Comparison of ENCODE assay signal across 20 cellular contexts in the genomic region with DNA sequence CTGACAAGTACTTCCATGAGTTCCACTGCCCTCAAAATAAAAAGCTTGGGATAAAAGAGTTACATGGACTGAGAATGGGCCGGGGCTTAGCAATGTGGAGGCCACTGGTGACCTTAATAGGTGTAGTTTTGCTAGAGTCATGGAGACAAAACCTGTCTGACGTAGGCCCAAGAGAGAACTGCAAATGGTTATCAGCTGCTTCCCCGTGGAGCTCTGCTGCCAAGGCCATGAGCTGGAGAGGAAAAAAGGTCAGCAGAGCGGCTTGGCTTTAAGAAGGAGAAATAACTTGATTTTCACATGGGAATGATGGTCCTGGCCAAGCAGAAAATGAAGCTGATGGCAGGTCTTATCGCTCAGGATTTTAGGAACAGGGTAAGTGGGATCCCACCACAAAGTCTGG. TPM values are rescaled to one million over a fixed set of nuclear protein-coding genes. Genes with fewer than 3 reads are reported as not detected.
DNase-seq lines count a peak whose midpoint lies in the region; ATAC-seq and TF ChIP-seq lines count a peak whose summit lies in the region.
"Had no signal": no experiment of that assay in that cellular context is flagged by ENCODE, and none has a peak within 500 bp of the region (broad histone marks: within the 10 kb centered on the region; RNA-seq: fewer than 3 reads in every experiment).

No MANE protein-coding gene starts in this region.

- H2BK5ac ChIP-seq in mesenchymal stem cell (ENCODE audit: low read depth, low read length, poor library complexity, severe bottlenecking): no peak overlapping the region

- H3K9ac ChIP-seq in mesenchymal stem cell (ENCODE audit: low read length): no peak overlapping the region

- no peak overlapping the region for H2BK12ac ChIP-seq in mesenchymal stem cell (ENCODE audit: low read length in 2 of 2)

- H3K27me3 ChIP-seq in layer of hippocampus (ENCODE audit: control insufficient read depth, insufficient read depth, low read length): no peaks in the 10 kb centered on the region
- H3K27me3 ChIP-seq in breast epithelium: no peaks in the 10 kb centered on the region
- no peaks in the 10 kb centered on the region for H3K27me3 ChIP-seq in mesenchymal stem cell (ENCODE audit: control insufficient read depth in 1 of 2, insufficient read depth in 1 of 2, low read length in 2 of 2)
- H3K27me3 ChIP-seq: brain microvascular endothelial cell, gastrocnemius medialis had no signal

- no peak overlapping the region for H3K4me2 ChIP-seq in mesenchymal stem cell (ENCODE audit: low read length, poor library complexity, severe bottlenecking)

- H2AK5ac ChIP-seq in mesenchymal stem cell (ENCODE audit: low read length, severe bottlenecking): no peak overlapping the region

- no peak overlapping the region for H3K23ac ChIP-seq in mesenchymal stem cell (ENCODE audit: low read length in 2 of 2)

- POLR2A ChIA-PET in WTC11 (lab: Charles Lee): interaction anchor here (0.7 kb wide), 1 partner anchor 8 kb away, joined by 3 read pairs; a partner anchor contains a TSS

- H3K9me3 ChIP-seq in breast epithelium: no peaks in the 10 kb centered on the region
- H3K9me3 ChIP-seq in mesenchymal stem cell (ENCODE audit: control insufficient read depth, low read length): no peaks in the 10 kb centered on the region
- H3K9me3 ChIP-seq: gastrocnemius medialis had no signal

- peaks cover 28% of the 10 kb centered on the region for H3K4me1 Mint-ChIP-seq in activated naive CD4-positive, alpha-beta T cell treated with anti-CD3 and anti-CD28 coated beads for 36 hours (ENCODE audit: low read depth)
- H3K4me1 Mint-ChIP-seq in WTC11: peaks cover 18% of the 10 kb centered on the region
- peaks cover 65% of the 10 kb centered on the region for H3K4me1 Mint-ChIP-seq in stimulated activated naive CD8-positive, alpha-beta T cell treated with anti-CD3 and anti-CD28 coated beads, Interleukin-15, Interleukin-2, amounts not matched to agents 100 ng/mL and 50 ng/mL, for 24 hours (ENCODE audit: low read depth)

- H2AFZ ChIP-seq in mesenchymal stem cell (ENCODE audit: low read depth, low read length): no peak overlapping the region

- H3K9me3 Mint-ChIP-seq in activated naive CD4-positive, alpha-beta T cell treated with anti-CD3 and anti-CD28 coated beads for 36 hours: no peaks in the 10 kb centered on the region
- no peaks in the 10 kb centered on the region for H3K9me3 Mint-ChIP-seq in WTC11
- H3K9me3 Mint-ChIP-seq in stimulated activated naive CD8-positive, alpha-beta T cell treated with anti-CD3 and anti-CD28 coated beads, Interleukin-15, Interleukin-2, amounts not matched to agents 100 ng/mL and 50 ng/mL, for 24 hours: no peaks in the 10 kb centered on the region
- H3K9me3 Mint-ChIP-seq: nephron progenitor cell had no signal

- no peak for ATAC-seq in WTC11
- ATAC-seq: gastrocnemius medialis had no signal

- peaks cover 27% of the 10 kb centered on the region for H3K79me1 ChIP-seq in mesenchymal stem cell (replicated peaks; ENCODE audit: low read length, poor library complexity, severe bottlenecking)

- H3K27ac Mint-ChIP-seq in activated naive CD4-positive, alpha-beta T cell treated with anti-CD3 and anti-CD28 coated beads for 36 hours: peak overlapping the region; percentile 14
- H3K27ac Mint-ChIP-seq in WTC11: peak overlapping the region; percentile 71; the same call in 1 of the 2 replicates
- H3K27ac Mint-ChIP-seq in stimulated activated naive CD8-positive, alpha-beta T cell treated with anti-CD3 and anti-CD28 coated beads, Interleukin-15, Interleukin-2, amounts not matched to agents 100 ng/mL and 50 ng/mL, for 24 hours: no peak overlapping the region

- H3K4me1 ChIP-seq in breast epithelium: peaks cover 0 to 5% of the 10 kb centered on the region in 2 donors
- peaks cover 13% of the 10 kb centered on the region for H3K4me1 ChIP-seq in mesenchymal stem cell (ENCODE audit: control insufficient read depth, insufficient read depth, low read depth, low read length)

- H3K4me3 ChIP-seq in breast epithelium (no peak overlapping the region), mesenchymal stem cell (ENCODE audit: insufficient read depth in 1 of 2, low read depth in 1 of 2, low read length in 2 of 2) (no peak overlapping the region)
- H3K4me3 ChIP-seq: gastrocnemius medialis had no signal

- H3K36me3 Mint-ChIP-seq in activated naive CD4-positive, alpha-beta T cell treated with anti-CD3 and anti-CD28 coated beads for 36 hours (ENCODE audit: low read depth): peaks cover 37% of the 10 kb centered on the region
- H3K36me3 Mint-ChIP-seq in WTC11: peaks cover 53% of the 10 kb centered on the region
- peaks cover 63% of the 10 kb centered on the region for H3K36me3 Mint-ChIP-seq in stimulated activated naive CD8-positive, alpha-beta T cell treated with anti-CD3 and anti-CD28 coated beads, Interleukin-15, Interleukin-2, amounts not matched to agents 100 ng/mL and 50 ng/mL, for 24 hours (ENCODE audit: low read depth)

- H3K27ac ChIP-seq in layer of hippocampus (ENCODE audit: low read depth, low read length) (peak overlapping the region; percentile 8), breast epithelium (no peak overlapping the region), mesenchymal stem cell (ENCODE audit: low read length, poor library complexity, severe bottlenecking) (no peak overlapping the region)
- H3K27ac ChIP-seq: brain microvascular endothelial cell, epithelial cell of prostate, VCaP had no signal

- no peak for DNase-seq in activated naive CD4-positive, alpha-beta T cell treated with anti-CD3 and anti-CD28 coated beads for 36 hours
- no peak for DNase-seq in activated naive CD4-positive, alpha-beta T cell treated with Interleukin-2 at 50 U/mL for 16 hours
- DNase-seq in WTC11 (ENCODE audit: low spot score) (no peak), mesenteric fat pad (ENCODE audit: low spot score) (no peak), breast epithelium (ENCODE audit: low spot score in 2 of 2) (no peak), mesenchymal stem cell (no peak)
- DNase-seq: ACHN; activated gamma-delta T cell treated with Interleukin-2 at 50 U/mL for 16 hours; brain microvascular endothelial cell; COR-L47; dermis blood vessel endothelial cell; EL; gastrocnemius medialis; NCI-H146; nephron progenitor cell; stimulated activated CD4-positive, alpha-beta T cell treated with anti-CD3 and anti-CD28 coated beads, Interleukin-12 subunit alpha, Interleukin-12 subunit beta, amount 100 ng/mL, for 4 hours had no signal

- H2BK120ac ChIP-seq in mesenchymal stem cell (ENCODE audit: low read depth, low read length): no peak overlapping the region

- no peak overlapping the region for H3K18ac ChIP-seq in mesenchymal stem cell (ENCODE audit: low read depth in 1 of 2, low read length in 2 of 2)

- H3K4ac ChIP-seq in mesenchymal stem cell (ENCODE audit: low read depth in 1 of 2, low read length in 2 of 2): no peak overlapping the region

- no peak overlapping the region for H3K4me3 Mint-ChIP-seq in activated naive CD4-positive, alpha-beta T cell treated with anti-CD3 and anti-CD28 coated beads for 36 hours
- no peak overlapping the region for H3K4me3 Mint-ChIP-seq in WTC11
- H3K4me3 Mint-ChIP-seq in stimulated activated naive CD8-positive, alpha-beta T cell treated with anti-CD3 and anti-CD28 coated beads, Interleukin-15, Interleukin-2, amounts not matched to agents 100 ng/mL and 50 ng/mL, for 24 hours: peak overlapping the region; percentile 23
- H3K4me3 Mint-ChIP-seq: nephron progenitor cell had no signal

- no peak for TF ChIP-seq POLR2A in breast epithelium (IDR thresholded peaks at IDR 0.05)

- no peak overlapping the region for H2BK15ac ChIP-seq in mesenchymal stem cell (ENCODE audit: low read depth, poor library complexity, severe bottlenecking)

- 96% methylated on average over 5 of the region's 5 CpGs for WGBS in mesenchymal stem cell

- intact Hi-C loops in activated naive CD4-positive, alpha-beta T cell treated with anti-CD3 and anti-CD28 coated beads for 36 hours (cut with micrococcal nuclease): loop anchor here (5.0 kb wide), 1 partner anchor 148 kb away; no protein-coding TSS in a partner anchor
- intact Hi-C loops in breast epithelium (cut with DNase I; ENCODE audit: low total_unique reads): no loop called here

- TF ChIP-seq CTCF in WTC11 (IDR thresholded peaks at IDR 0.05) (no peak), breast epithelium (IDR thresholded peaks at IDR 0.05) (no peak)

- no peak overlapping the region for H4K8ac ChIP-seq in mesenchymal stem cell (ENCODE audit: low read length)

- H3K14ac ChIP-seq in mesenchymal stem cell (ENCODE audit: low read length in 2 of 2): no peak overlapping the region

- H3K36me3 ChIP-seq in breast epithelium (peaks cover 5% of the 10 kb centered on the region), mesenchymal stem cell (ENCODE audit: control insufficient read depth in 1 of 2, insufficient read depth in 2 of 2, low read depth in 1 of 2, low read length in 2 of 2) (peaks cover 51 to 67% of the 10 kb centered on the region in 2 experiments)

- CTCF ChIA-PET in activated naive CD4-positive, alpha-beta T cell treated with anti-CD3 and anti-CD28 coated beads for 36 hours (lab: Charles Lee): interaction anchor here (1.1 kb wide), 1 partner anchor 16 kb away, joined by 4 read pairs; no protein-coding TSS in a partner anchor
- CTCF ChIA-PET in WTC11 (lab: Charles Lee): interaction anchor here (1.1 kb wide), 1 partner anchor 101 kb away, joined by 3 read pairs; no protein-coding TSS in a partner anchor

- no peak overlapping the region for H4K91ac ChIP-seq in mesenchymal stem cell (ENCODE audit: low read length)

- H3K27me3 Mint-ChIP-seq in activated naive CD4-positive, alpha-beta T cell treated with anti-CD3 and anti-CD28 coated beads for 36 hours (ENCODE audit: low read depth): no peaks in the 10 kb centered on the region
- no peaks in the 10 kb centered on the region for H3K27me3 Mint-ChIP-seq in WTC11 (ENCODE audit: low read depth)
- no peaks in the 10 kb centered on the region for H3K27me3 Mint-ChIP-seq in stimulated activated naive CD8-positive, alpha-beta T cell treated with anti-CD3 and anti-CD28 coated beads, Interleukin-15, Interleukin-2, amounts not matched to agents 100 ng/mL and 50 ng/mL, for 24 hours

RNA-seq across cellular contexts. Expression of a gene that starts 3.7 kb away (rescaled TPM):
- 10 to 100 TPM; 13.6 to 13.8 TPM for total RNA-seq in activated naive CD4-positive, alpha-beta T cell treated with anti-CD3 and anti-CD28 coated beads for 36 hours
- total RNA-seq in WTC11 (2021) (48.8 to 67.2 TPM (median 54.1 TPM) in 3 replicates), mesenteric fat pad (15.8 TPM), breast epithelium (10 to 100 TPM; 12.8 to 29.0 (median 23.3) TPM)
- 10.1 TPM for polyA plus RNA-seq in mesenchymal stem cell (2013, experiment 1 of 2)
- polyA plus RNA-seq in mesenchymal stem cell (2013, experiment 2 of 2): 9.7 TPM

RNA-seq across cellular contexts. Expression of a gene that starts 8.3 kb away (rescaled TPM):
- 10 to 100 TPM; 18.4 to 21.5 TPM for total RNA-seq in activated naive CD4-positive, alpha-beta T cell treated with anti-CD3 and anti-CD28 coated beads for 36 hours
- total RNA-seq in WTC11 (2021): 51.2 to 59.5 TPM (median 55.3 TPM) in 3 replicates
- total RNA-seq in mesenteric fat pad: 25.6 TPM
- 10 to 100 TPM; 19.2 to 32.2 (median 31.1) TPM for total RNA-seq in breast epithelium
- 17.8 TPM for polyA plus RNA-seq in mesenchymal stem cell (2013, experiment 1 of 2)
- polyA plus RNA-seq in mesenchymal stem cell (2013, experiment 2 of 2): 17.7 TPM

RNA-seq across cellular contexts. Expression of a gene that starts 8.4 kb away (rescaled TPM):
- total RNA-seq in activated naive CD4-positive, alpha-beta T cell treated with anti-CD3 and anti-CD28 coated beads for 36 hours: 1,000 to 10,000 TPM; 3,985 to 4,111 TPM
- total RNA-seq in WTC11 (2021) (2,747 to 3,149 TPM (median 3,142 TPM) in 3 replicates), mesenteric fat pad (1,535 TPM), breast epithelium (1,000 to 10,000 TPM; 2,020 to 2,813 (median 2,212) TPM)
- 1,924 TPM for polyA plus RNA-seq in mesenchymal stem cell (2013, experiment 1 of 2)
- 1,950 TPM for polyA plus RNA-seq in mesenchymal stem cell (2013, experiment 2 of 2)

RNA-seq across cellular contexts. Expression of a gene that starts 16.6 kb away (rescaled TPM):
- total RNA-seq in activated naive CD4-positive, alpha-beta T cell treated with anti-CD3 and anti-CD28 coated beads for 36 hours: 10 to 100 TPM; 24.9 to 27.8 TPM
- total RNA-seq in WTC11 (2021) (33.3 to 36.4 TPM (median 35.6 TPM) in 3 replicates), mesenteric fat pad (30.8 TPM), breast epithelium (10 to 100 TPM; 45.9 to 61.4 (median 46.8) TPM)
- polyA plus RNA-seq in mesenchymal stem cell (2013, experiment 1 of 2): 30.0 TPM
- 30.1 TPM for polyA plus RNA-seq in mesenchymal stem cell (2013, experiment 2 of 2)

RNA-seq across cellular contexts. Expression of a gene that starts 16.7 kb away (rescaled TPM):
- 10 to 100 TPM; 15.0 to 16.2 TPM for total RNA-seq in activated naive CD4-positive, alpha-beta T cell treated with anti-CD3 and anti-CD28 coated beads for 36 hours
- 26.3 to 33.3 TPM (median 28.8 TPM) in 3 replicates for total RNA-seq in WTC11 (2021)
- 13.5 TPM for total RNA-seq in mesenteric fat pad
- 10 to 100 TPM; 16.7 to 25.9 (median 25.2) TPM for total RNA-seq in breast epithelium
- 23.7 TPM for polyA plus RNA-seq in mesenchymal stem cell (2013, experiment 1 of 2)
- polyA plus RNA-seq in mesenchymal stem cell (2013, experiment 2 of 2): 24.2 TPM
